8 cellular contexts compared by ENCODE assay signal in genomic region chr15:68930268-68931022, GRCh38. TPM values are rescaled to one million over a fixed set of nuclear protein-coding genes. Genes with fewer than 3 reads are reported as not detected.
DNase-seq lines count a peak whose midpoint lies in the region; ATAC-seq and TF ChIP-seq lines count a peak whose summit lies in the region.

TSS of gene SPESP1 (plus strand) at chr15:68930525. CDS start at chr15:68930654, 129 bp downstream.

- H3K27me3 Mint-ChIP-seq in activated naive CD8-positive, alpha-beta T cell treated with anti-CD3 and anti-CD28 coated beads, Interleukin-2, amount 10 ng/mL, durations not matched to agents 7 days and 5 days = peaks cover 21% of the 10 kb centered on the region
- peaks cover 5% of the 10 kb centered on the region for H3K27me3 Mint-ChIP-seq in type B pancreatic cell

- H3K9me3 Mint-ChIP-seq in activated naive CD8-positive, alpha-beta T cell treated with anti-CD3 and anti-CD28 coated beads, Interleukin-2, amount 10 ng/mL, durations not matched to agents 7 days and 5 days = no peaks in the 10 kb centered on the region
- no peaks in the 10 kb centered on the region for H3K9me3 Mint-ChIP-seq in type B pancreatic cell

- H3K4me3 Mint-ChIP-seq in activated naive CD8-positive, alpha-beta T cell treated with anti-CD3 and anti-CD28 coated beads, Interleukin-2, amount 10 ng/mL, durations not matched to agents 7 days and 5 days = peak within 1 kb of the TSS; percentile 28
- no peak within 1 kb of the TSS for H3K4me3 Mint-ChIP-seq in type B pancreatic cell

- WGBS in right cardiac atrium = 56% methylated on average over 72 of the region's 72 CpGs

- peak within 1 kb of the TSS; percentile 9 for H3K4me3 ChIP-seq in right cardiac atrium (ENCODE audit: low read length)

- DNase-seq in OCI-M1 (lab: John Stamatoyannopoulos, UW) (peak; percentile 97), right cardiac atrium (peak; percentile 69 to 92 (median 89)), HCEC 1CT (no peak), type B pancreatic cell (ENCODE audit: extremely low spot score, unreplicated experiment) (no peak)
- peak; percentile 61 for DNase-seq in activated naive CD8-positive, alpha-beta T cell treated with anti-CD3 and anti-CD28 coated beads, Interleukin-2, amount 10 ng/mL, durations not matched to agents 7 days and 5 days
- DNase-seq in stimulated activated CD4-positive, alpha-beta T cell treated with anti-CD3 and anti-CD28 coated beads, Interleukin-1b, Interleukin-23, amount 100 ng/mL, for 48 hours = peak; percentile 47

- no peaks in the 10 kb centered on the region for H3K9me3 ChIP-seq in right cardiac atrium (ENCODE audit: control insufficient read depth, low read length)

- peak; percentile 60 for ATAC-seq in activated naive CD8-positive, alpha-beta T cell treated with anti-CD3 and anti-CD28 coated beads, Interleukin-2, amount 10 ng/mL, durations not matched to agents 7 days and 5 days (ENCODE audit: low read depth)
- ATAC-seq in right cardiac atrium (peak; percentile 91 to 92), GM21381 (IDR thresholded peaks at IDR 0.05; ENCODE audit: unreplicated experiment) (no peak), HG03460 (IDR thresholded peaks at IDR 0.05; ENCODE audit: unreplicated experiment) (no peak)

- H3K36me3 Mint-ChIP-seq in activated naive CD8-positive, alpha-beta T cell treated with anti-CD3 and anti-CD28 coated beads, Interleukin-2, amount 10 ng/mL, durations not matched to agents 7 days and 5 days = no peaks in the 10 kb centered on the region
- H3K36me3 Mint-ChIP-seq in type B pancreatic cell = no peaks in the 10 kb centered on the region

- no peaks in the 10 kb centered on the region for H3K4me1 ChIP-seq in right cardiac atrium (ENCODE audit: control insufficient read depth, insufficient read depth, low read length)

- H3K4me1 Mint-ChIP-seq in activated naive CD8-positive, alpha-beta T cell treated with anti-CD3 and anti-CD28 coated beads, Interleukin-2, amount 10 ng/mL, durations not matched to agents 7 days and 5 days = no peaks in the 10 kb centered on the region
- no peaks in the 10 kb centered on the region for H3K4me1 Mint-ChIP-seq in type B pancreatic cell (ENCODE audit: unreplicated experiment)

- H3K27ac ChIP-seq in right cardiac atrium (ENCODE audit: low read length) = no peak within 1 kb of the TSS

- TF ChIP-seq CTCF in type B pancreatic cell (conservative IDR thresholded peaks at IDR 0.05) = no peak

- H3K27ac Mint-ChIP-seq in activated naive CD8-positive, alpha-beta T cell treated with anti-CD3 and anti-CD28 coated beads, Interleukin-2, amount 10 ng/mL, durations not matched to agents 7 days and 5 days = no peak within 1 kb of the TSS
- no peak within 1 kb of the TSS for H3K27ac Mint-ChIP-seq in type B pancreatic cell

- H3K27me3 ChIP-seq in right cardiac atrium (ENCODE audit: control insufficient read depth, insufficient read depth) = no peaks in the 10 kb centered on the region

- intact Hi-C loops in right cardiac atrium (cut with DNase I) = no loop called here

- POLR2A ChIA-PET in activated naive CD8-positive, alpha-beta T cell treated with anti-CD3 and anti-CD28 coated beads, Interleukin-2, amount 10 ng/mL, durations not matched to agents 7 days and 5 days (lab: Charles Lee) = no interaction called here

RNA-seq across cellular contexts. Expression of gene SPESP1, which starts in this region (rescaled TPM):
- total RNA-seq in activated naive CD8-positive, alpha-beta T cell treated with anti-CD3 and anti-CD28 coated beads, Interleukin-2, amount 10 ng/mL, durations not matched to agents 7 days and 5 days = under 1 TPM; 0.50 to 0.57 TPM
- 10 to 100 TPM in 1 of 4 donors, 1 to 10 TPM in 3; 2.0 to 10.8 (median 7.1) TPM for total RNA-seq in right cardiac atrium
- 4.9 TPM for polyA plus RNA-seq in right cardiac atrium
- not detected in 2 replicates for total RNA-seq in type B pancreatic cell (ENCODE audit: low replicate concordance)

Comparison
In these comparisons a context has a peak if more than half of its experiments do, and no peak if none do; other contexts are left out.
1. Peak in DNase-seq and ATAC-seq in activated naive CD8-positive, alpha-beta T cell treated with anti-CD3 and anti-CD28 coated beads, Interleukin-2, amount 10 ng/mL, durations not matched to agents 7 days and 5 days; RNA of the gene not detected or under 1 TPM.
2. DNase-seq: peak in OCI-M1 (single experiment), right cardiac atrium (3 of 3) and stimulated activated CD4-positive, alpha-beta T cell treated with anti-CD3 and anti-CD28 coated beads, Interleukin-1b, Interleukin-23, amount 100 ng/mL, for 48 hours (single experiment); none in HCEC 1CT (single experiment) and type B pancreatic cell (single experiment).
3. ATAC-seq: peak in right cardiac atrium (2 of 2); none in GM21381 (single experiment) and HG03460 (single experiment).